12 cellular contexts compared by ENCODE assay signal in genomic region chr10:132517951-132518521, GRCh38. TPM values are rescaled to one million over a fixed set of nuclear protein-coding genes. Genes with fewer than 3 reads are reported as not detected.
A peak's percentile ranks its signal among the peaks of the same experiment; 100 is the strongest.
DNase-seq lines count a peak whose midpoint lies in the region; ATAC-seq and TF ChIP-seq lines count a peak whose summit lies in the region.
"Had no signal": no experiment of that assay in that cellular context is flagged by ENCODE, and none has a peak within 500 bp of the region (broad histone marks: within the 10 kb centered on the region; RNA-seq: fewer than 3 reads in every experiment).

No MANE protein-coding gene starts in this region.

- H3K4me1 ChIP-seq in fibroblast of lung (ENCODE audit: control insufficient read depth, extremely low read depth, insufficient read depth, low read length), result peaks cover 49% of the 10 kb centered on the region
- peaks cover 46% of the 10 kb centered on the region for H3K4me1 ChIP-seq in mucosa of stomach (ENCODE audit: control insufficient read depth, insufficient read depth, low read length)
- H3K4me1 ChIP-seq in transverse colon, result peaks cover 40 to 58% (median 47%) of the 10 kb centered on the region in 4 donors

- TF ChIP-seq POLR2A in transverse colon (IDR thresholded peaks at IDR 0.05), result no peak

- peak overlapping the region; percentile 90 for H3K27ac ChIP-seq in fibroblast of lung (ENCODE audit: insufficient read depth, low read length)
- H3K27ac ChIP-seq in transverse colon, result peak overlapping the region; percentile 73 to 87 (median 80)
- H3K27ac ChIP-seq: 22Rv1 had no signal

- H3K9me3 ChIP-seq in fibroblast of lung (ENCODE audit: control insufficient read depth, insufficient read depth, low read depth, low read length), result no peaks in the 10 kb centered on the region
- no peaks in the 10 kb centered on the region for H3K9me3 ChIP-seq in mucosa of stomach (ENCODE audit: control insufficient read depth, low read length)
- H3K9me3 ChIP-seq in transverse colon, result no peaks in the 10 kb centered on the region

- H3K27me3 ChIP-seq in fibroblast of lung (ENCODE audit: control insufficient read depth, insufficient read depth, low read length) (no peaks in the 10 kb centered on the region), mucosa of stomach (ENCODE audit: control insufficient read depth, insufficient read depth, low read length) (no peaks in the 10 kb centered on the region), transverse colon (no peaks in the 10 kb centered on the region)

- H3K36me3 ChIP-seq in fibroblast of lung (ENCODE audit: control insufficient read depth, insufficient read depth, low read length) (no peaks in the 10 kb centered on the region), mucosa of stomach (ENCODE audit: control insufficient read depth, insufficient read depth, low read length) (no peaks in the 10 kb centered on the region), transverse colon (no peaks in the 10 kb centered on the region)

- intact Hi-C loops in transverse colon (cut with DNase I; ENCODE audit: low total_unique reads), result no loop called here

- ATAC-seq in HG02610 (IDR thresholded peaks at IDR 0.05; ENCODE audit: unreplicated experiment), result no peak
- no peak for ATAC-seq in GM18873 (IDR thresholded peaks at IDR 0.05; ENCODE audit: low FRiP score, unreplicated experiment)

- peak overlapping the region; percentile 17 for H3K4me2 ChIP-seq in fibroblast of lung (ENCODE audit: extremely low read depth, insufficient read depth, low read length)

- in situ Hi-C loops in transverse colon (cut with MboI; ENCODE audit: low pct_ligation_motif_present in 1 of 4, low pct_unique_long_range_greater_than_20kb in 1 of 4, low sequenced_read_pairs in 3 of 4), result no loop called here

- no peak overlapping the region for H2AFZ ChIP-seq in fibroblast of lung (ENCODE audit: low read length)

- no peaks in the 10 kb centered on the region for H3K79me2 ChIP-seq in fibroblast of lung (ENCODE audit: control insufficient read depth, insufficient read depth, low read length)

- TF ChIP-seq CTCF in fibroblast of lung (conservative IDR thresholded peaks at IDR 0.05 in 1 of 2, IDR thresholded peaks at IDR 0.05 in 1 of 2; ENCODE audit: low read depth in 1 of 2, low read length in 2 of 2) (no peak), transverse colon (IDR thresholded peaks at IDR 0.05) (no peak)

- WGBS in transverse colon (ENCODE audit: low coverage in 1 of 2), 2 donors, result 44% methylated on average over 9 of the region's 16 CpGs; no CpG with 5 or more reads in 1 of the 2 donors

- H3K9ac ChIP-seq in fibroblast of lung (ENCODE audit: insufficient read depth, low read length) (no peak overlapping the region), mucosa of stomach (ENCODE audit: low read length) (peak overlapping the region; percentile 59)

- TF ChIP-seq EP300 in transverse colon (IDR thresholded peaks at IDR 0.05; ENCODE audit: low read depth), result no peak

- DNase-seq in DMS53 (lab: John Stamatoyannopoulos, UW) (peak; percentile 60), DMS53 treated with DMSO at 0.1 percent for 48 hours (lab: John Stamatoyannopoulos, UW; ENCODE audit: unreplicated experiment) (no peak), fibroblast of lung (ENCODE audit: low read depth in 2 of 2) (no peak), transverse colon (peak; percentile 9), NCI-H128 (lab: John Stamatoyannopoulos, UW; ENCODE audit: unreplicated experiment) (no peak)
- DNase-seq: activated naive CD8-positive, alpha-beta T cell treated with anti-CD3 and anti-CD28 coated beads, Interleukin-2, amount 10 ng/mL, durations not matched to agents 7 days and 5 days; NCI-H524; stimulated activated naive CD4-positive, alpha-beta T cell had no signal

- H3K4me3 ChIP-seq in fibroblast of lung (replicated peaks in 1 of 4; ENCODE audit: control extremely low read depth in 1 of 4, insufficient read depth in 1 of 4, low read depth in 3 of 4, low read length in 4 of 4), result no peak overlapping the region
- H3K4me3 ChIP-seq in mucosa of stomach (ENCODE audit: low read length), result no peak overlapping the region
- H3K4me3 ChIP-seq in transverse colon, result no peak overlapping the region

- H4K20me1 ChIP-seq in fibroblast of lung (ENCODE audit: control insufficient read depth, extremely low read depth, insufficient read depth, low read length), result no peaks in the 10 kb centered on the region

RNA-seq across cellular contexts. Expression of gene INPP5A, which starts 19.6 kb away (rescaled TPM):
- total RNA-seq in fibroblast of lung (21.1 and 24.6 TPM in 2 replicates), transverse colon (10 to 100 TPM; 34.8 to 80.8 (median 52.8) TPM)
- polyA plus RNA-seq in fibroblast of lung, result 36.3 and 39.9 TPM in 2 replicates
- 28.9 and 30.0 TPM in 2 replicates for polyA plus RNA-seq in fibroblast of lung (2012)
- polyA minus RNA-seq in fibroblast of lung (ENCODE audit: low replicate concordance), result 25.3 and 34.8 TPM in 2 replicates

Comparison
In these comparisons a context has a peak if more than half of its experiments do, and no peak if none do; other contexts are left out.
1. DNase-seq: peak in DMS53 (single experiment) and transverse colon (single experiment); none in DMS53 treated with DMSO at 0.1 percent for 48 hours (single experiment), fibroblast of lung (0 of 2) and NCI-H128 (single experiment).